ENCODE assay signal across 15 cellular contexts in genomic region chr21:43770066-43770655, GRCh38. TPM values are rescaled to one million over a fixed set of nuclear protein-coding genes. Genes with fewer than 3 reads are reported as not detected.
DNase-seq lines count a peak whose midpoint lies in the region; ATAC-seq and TF ChIP-seq lines count a peak whose summit lies in the region.
"Had no signal": no experiment of that assay in that cellular context is flagged by ENCODE, and none has a peak within 500 bp of the region (broad histone marks: within the 10 kb centered on the region; RNA-seq: fewer than 3 reads in every experiment).

No MANE protein-coding gene starts in this region.

- dilution Hi-C loops in mammary epithelial cell (cut with HindIII; ENCODE audit: low sequenced_read_pairs), result loop anchor here (5.0 kb wide), 5 partner anchors 33 to 242 kb away; partner anchors contain the start of gene TRAPPC10

- TF ChIP-seq CTCF in heart left ventricle (IDR thresholded peaks at IDR 0.05) (no peak), glutamatergic neuron (IDR thresholded peaks at IDR 0.05; ENCODE audit: partially characterized antibody, unreplicated experiment) (no peak), mammary epithelial cell (conservative IDR thresholded peaks at IDR 0.05 in 1 of 2, IDR thresholded peaks at IDR 0.05 in 1 of 2; ENCODE audit: extremely low read depth in 1 of 2, insufficient read depth in 1 of 2, low read depth in 1 of 2, low read length in 2 of 2) (no peak)

- H3K4me3 ChIP-seq in heart left ventricle, result no peak overlapping the region
- H3K4me3 ChIP-seq in mammary epithelial cell (replicated peaks in 1 of 3; ENCODE audit: insufficient read depth in 1 of 3, low read depth in 2 of 3, low read length in 3 of 3), result no peak overlapping the region
- no peak overlapping the region for H3K4me3 ChIP-seq in CD4-positive, alpha-beta memory T cell (ENCODE audit: low read length in 2 of 2)

- peak; percentile 26 for DNase-seq in Right ventricle myocardium inferior (ENCODE audit: missing footprints)
- no peak for DNase-seq in heart left ventricle
- no peak for DNase-seq in HEK293T (ENCODE audit: extremely low spot score)
- DNase-seq in glutamatergic neuron, result peak; percentile 46
- no peak for DNase-seq in mammary epithelial cell
- no peak for DNase-seq in activated CD8-positive, alpha-beta memory T cell treated with anti-CD3 and anti-CD28 coated beads for 24 hours
- no peak for DNase-seq in CD4-positive, alpha-beta memory T cell
- DNase-seq: AML-193; C1 segment of cervical spinal cord; CD8-positive, alpha-beta T cell; DMS53; GF-D8; H9; HFFc6 had no signal

- H3K9me3 Mint-ChIP-seq in glutamatergic neuron (ENCODE audit: unreplicated experiment), result peaks cover 6% of the 10 kb centered on the region
- H3K9me3 Mint-ChIP-seq in CD4-positive, alpha-beta memory T cell, result no peaks in the 10 kb centered on the region
- H3K9me3 Mint-ChIP-seq: CD8-positive, alpha-beta T cell; H9; HFFc6 had no signal

- no peak overlapping the region for H3K27ac ChIP-seq in heart left ventricle
- no peak overlapping the region for H3K27ac ChIP-seq in mammary epithelial cell (ENCODE audit: insufficient read depth, low read depth, low read length)
- no peak overlapping the region for H3K27ac ChIP-seq in CD4-positive, alpha-beta memory T cell (ENCODE audit: low read depth, low read length)
- H3K27ac ChIP-seq: 22Rv1 had no signal

- no peak overlapping the region for H3K4me3 Mint-ChIP-seq in glutamatergic neuron (ENCODE audit: unreplicated experiment)
- H3K4me3 Mint-ChIP-seq in CD4-positive, alpha-beta memory T cell, result no peak overlapping the region
- H3K4me3 Mint-ChIP-seq: CD8-positive, alpha-beta T cell; H9; HFFc6 had no signal

- H4K20me1 ChIP-seq in mammary epithelial cell (ENCODE audit: insufficient read depth, low read length), result no peaks in the 10 kb centered on the region

- CTCF ChIA-PET in HEK293T (lab: Yijun Ruan, JAX), result interaction anchor here (0.6 to 3.3 kb wide), 2 partner anchors 9 to 19 kb away, joined by 3 to 12 read pairs; partner anchors contain the start of gene RRP1
- CTCF ChIA-PET in mammary epithelial cell (lab: Charles Lee; ENCODE audit: low non-redundant PET), result no interaction called here
- CTCF ChIA-PET in CD4-positive, alpha-beta memory T cell (lab: Charles Lee; ENCODE audit: partially characterized antibody), result no interaction called here

- H3K36me3 ChIP-seq in heart left ventricle (peaks cover 0 to 24% (median 18%) of the 10 kb centered on the region in 9 donors), mammary epithelial cell (ENCODE audit: insufficient read depth, low read length) (peaks cover 9% of the 10 kb centered on the region)
- H3K36me3 ChIP-seq in CD4-positive, alpha-beta memory T cell (ENCODE audit: insufficient read depth, low read length), result peaks cover 15% of the 10 kb centered on the region

- H3K27ac Mint-ChIP-seq in glutamatergic neuron (ENCODE audit: unreplicated experiment), result peak overlapping the region; percentile 48
- no peak overlapping the region for H3K27ac Mint-ChIP-seq in CD4-positive, alpha-beta memory T cell
- H3K27ac Mint-ChIP-seq: CD8-positive, alpha-beta T cell; HFFc6 had no signal

- TF ChIP-seq POLR2A in heart left ventricle (IDR thresholded peaks at IDR 0.05), result no peak

- in situ Hi-C loops in mammary epithelial cell (cut with MboI; ENCODE audit: low sequenced_read_pairs in 2 of 2), result no loop called here

- peaks cover 5% of the 10 kb centered on the region for H3K36me3 Mint-ChIP-seq in glutamatergic neuron (ENCODE audit: unreplicated experiment)
- peaks cover 14 to 17% of the 10 kb centered on the region in 2 donors for H3K36me3 Mint-ChIP-seq in CD4-positive, alpha-beta memory T cell

- H3K27me3 Mint-ChIP-seq in glutamatergic neuron (ENCODE audit: unreplicated experiment), result peaks cover 10% of the 10 kb centered on the region
- H3K27me3 Mint-ChIP-seq in CD4-positive, alpha-beta memory T cell, result no peaks in the 10 kb centered on the region

- H3K79me2 ChIP-seq in mammary epithelial cell (ENCODE audit: insufficient read depth, low read length), result peaks cover 19% of the 10 kb centered on the region

- H3K4me2 ChIP-seq in mammary epithelial cell (ENCODE audit: insufficient read depth, low read depth, low read length), result no peak overlapping the region

- H3K4me1 Mint-ChIP-seq in glutamatergic neuron (ENCODE audit: low read depth, unreplicated experiment), result peaks cover 36% of the 10 kb centered on the region
- H3K4me1 Mint-ChIP-seq in CD4-positive, alpha-beta memory T cell, result peaks cover 10 to 28% (median 16%) of the 10 kb centered on the region in 4 donors

- H3K27me3 ChIP-seq in heart left ventricle (no peaks in the 10 kb centered on the region), mammary epithelial cell (ENCODE audit: insufficient read depth, low read length) (no peaks in the 10 kb centered on the region)
- H3K27me3 ChIP-seq in CD4-positive, alpha-beta memory T cell (ENCODE audit: insufficient read depth, low read length), result no peaks in the 10 kb centered on the region

- POLR2A ChIA-PET in HEK293T (lab: Yijun Ruan, JAX), result interaction anchor here (1.7 kb wide), 1 partner anchor 19 kb away, joined by 4 read pairs; the partner anchor contains the start of gene RRP1
- POLR2A ChIA-PET in CD4-positive, alpha-beta memory T cell (lab: Charles Lee; ENCODE audit: partially characterized antibody), result interaction anchor here (0.6 kb wide), 1 partner anchor 42 kb away, joined by 3 read pairs; no protein-coding TSS in a partner anchor

- 84 to 92% (median 90%) methylated on average over 18 to 21 of the region's 21 CpGs for WGBS in heart left ventricle, 4 donors
- WGBS in mammary epithelial cell (ENCODE audit: low coverage, missing lambda C conversion rate), result 96% methylated on average over 19 of the region's 21 CpGs

- intact Hi-C loops in Right ventricle myocardium inferior (cut with DNase I) (no loop called here), heart left ventricle (cut with DNase I) (loop anchor here in 2 of 10 donors (10.0 kb wide), 2 partner anchors 45 to 105 kb away; no protein-coding TSS in a partner anchor), mammary epithelial cell (cut with micrococcal nuclease) (no loop called here)
- intact Hi-C loops in CD4-positive, alpha-beta memory T cell (cut with micrococcal nuclease), result no loop called here

- peaks cover 0 to 28% (median 13%) of the 10 kb centered on the region in 12 donors for H3K4me1 ChIP-seq in heart left ventricle
- peaks cover 31% of the 10 kb centered on the region for H3K4me1 ChIP-seq in mammary epithelial cell (ENCODE audit: insufficient read depth, low read length)
- peaks cover 13% of the 10 kb centered on the region for H3K4me1 ChIP-seq in CD4-positive, alpha-beta memory T cell (ENCODE audit: insufficient read depth, low read length)

- no TSS peak for BruUV-seq in mammary epithelial cell (replicated peaks; lab: Mats Ljungman, UMichigan)

- no peak overlapping the region for H3K9ac ChIP-seq in mammary epithelial cell (ENCODE audit: insufficient read depth, low read length)

- no peak overlapping the region for H2AFZ ChIP-seq in mammary epithelial cell (ENCODE audit: low read depth, low read length)

- H3K9me3 ChIP-seq in heart left ventricle (no peaks in the 10 kb centered on the region), mammary epithelial cell (replicated peaks; ENCODE audit: insufficient read depth, low read length) (no peaks in the 10 kb centered on the region)
- H3K9me3 ChIP-seq in CD4-positive, alpha-beta memory T cell (ENCODE audit: control insufficient read depth in 1 of 2, low read length in 2 of 2), result no peaks in the 10 kb centered on the region

- ATAC-seq in Right ventricle myocardium inferior (no peak), heart left ventricle (no peak)
- ATAC-seq: CD8-positive, alpha-beta T cell had no signal

TF ChIP-seq in HEK293T, 16 proteins besides CTCF, POLR2A, EP300 and RAD21:
- TF ChIP-seq TARDBP (IDR thresholded peaks at IDR 0.05) (no peak), PKNOX1 (IDR thresholded peaks at IDR 0.05) (peak; percentile 76), FOXK2 (IDR thresholded peaks at IDR 0.05) (no peak), ELF4 (IDR thresholded peaks at IDR 0.05) (no peak)

RNA-seq across cellular contexts. Expression of gene CSTB, which starts 5.9 kb away (rescaled TPM):
- total RNA-seq in Right ventricle myocardium inferior, result 44.1 TPM
- total RNA-seq in heart left ventricle, result 10 to 100 TPM in 8 of 9 donors, 1 to 10 TPM in 1; 7.8 to 77.0 (median 35.9) TPM
- 10 to 100 TPM; 36.1 to 72.8 TPM for polyA plus RNA-seq in heart left ventricle
- 32.7 TPM for total RNA-seq in glutamatergic neuron (ENCODE audit: unreplicated experiment)
- total RNA-seq in mammary epithelial cell, result 10 to 100 TPM; 10.7 to 78.9 TPM
- polyA plus RNA-seq in mammary epithelial cell, result 148 TPM
- polyA minus RNA-seq in mammary epithelial cell, result 31.7 TPM
- 10 to 100 TPM; 46.0 to 48.8 TPM for total RNA-seq in CD4-positive, alpha-beta memory T cell
- 10 to 100 TPM; 68.4 to 97.0 TPM for polyA plus RNA-seq in CD4-positive, alpha-beta memory T cell

RNA-seq across cellular contexts. Expression of gene RRP1, which starts 19.2 kb away (rescaled TPM):
- total RNA-seq in Right ventricle myocardium inferior, result 10.1 TPM
- total RNA-seq in heart left ventricle, result 10 to 100 TPM in 4 of 9 donors, 1 to 10 TPM in 5; 6.0 to 15.6 (median 9.8) TPM
- polyA plus RNA-seq in heart left ventricle, result 10 to 100 TPM in 1 of 2 donors, 1 to 10 TPM in 1; 6.7 to 13.9 TPM
- 26.2 TPM for total RNA-seq in glutamatergic neuron (ENCODE audit: unreplicated experiment)
- 10 to 100 TPM; 20.7 to 40.8 TPM for total RNA-seq in mammary epithelial cell
- polyA plus RNA-seq in mammary epithelial cell, result 21.9 TPM
- 134 TPM for polyA minus RNA-seq in mammary epithelial cell
- total RNA-seq in CD4-positive, alpha-beta memory T cell, result 10 to 100 TPM; 25.4 to 27.7 TPM
- polyA plus RNA-seq in CD4-positive, alpha-beta memory T cell, result 10 to 100 TPM; 13.5 to 22.2 TPM

RNA-seq across cellular contexts. Expression of gene PDXK, which starts 51.2 kb away (rescaled TPM):
- 105 TPM for total RNA-seq in Right ventricle myocardium inferior
- 100 to 1,000 TPM in 1 of 9 donors, 10 to 100 TPM in 8; 46.5 to 105 (median 79.7) TPM for total RNA-seq in heart left ventricle
- 10 to 100 TPM; 48.0 to 94.5 TPM for polyA plus RNA-seq in heart left ventricle
- 63.8 TPM for total RNA-seq in glutamatergic neuron (ENCODE audit: unreplicated experiment)
- 100 to 1,000 TPM in 1 of 2 donors, 10 to 100 TPM in 1; 51.5 to 152 TPM for total RNA-seq in mammary epithelial cell
- polyA plus RNA-seq in mammary epithelial cell, result 217 TPM
- polyA minus RNA-seq in mammary epithelial cell, result 129 TPM
- total RNA-seq in CD4-positive, alpha-beta memory T cell, result 10 to 100 TPM; 90.8 to 94.3 TPM
- 10 to 100 TPM; 37.5 to 64.1 TPM for polyA plus RNA-seq in CD4-positive, alpha-beta memory T cell

Comparison
In these comparisons a context has a peak if more than half of its experiments do, and no peak if none do; other contexts are left out.
1. DNase-seq: peak in Right ventricle myocardium inferior (single experiment) and glutamatergic neuron (single experiment); none in heart left ventricle (0 of 5), HEK293T (single experiment), mammary epithelial cell (single experiment), activated CD8-positive, alpha-beta memory T cell treated with anti-CD3 and anti-CD28 coated beads for 24 hours (single experiment) and CD4-positive, alpha-beta memory T cell (0 of 5).